ENCODE assay signal across 16 cellular contexts in the genomic region with DNA sequence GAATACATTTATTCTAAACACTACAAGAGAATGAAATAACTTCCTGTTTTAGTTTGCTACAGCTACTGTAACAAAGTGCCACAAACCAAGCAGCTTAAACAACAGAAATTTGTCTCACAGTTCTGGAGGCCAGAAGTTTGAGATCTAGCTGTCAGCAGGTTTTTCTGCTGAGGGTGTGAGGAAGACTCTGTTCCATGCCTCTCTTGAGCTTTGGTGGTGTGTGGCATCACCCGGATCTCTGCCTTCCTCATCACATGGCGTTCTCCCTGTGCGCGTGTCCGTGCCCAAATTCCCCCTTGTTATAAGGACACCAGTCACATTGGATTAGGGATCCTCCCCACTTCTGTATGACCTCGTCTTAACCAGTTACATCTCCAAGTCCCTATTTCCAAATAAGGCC.
"Had no signal": no experiment of that assay in that cellular context is flagged by ENCODE, and none has a peak within 500 bp of the region (broad histone marks: within the 10 kb centered on the region; RNA-seq: fewer than 3 reads in every experiment).

No MANE protein-coding gene starts in this region.

- DNase-seq: activated CD4-positive, alpha-beta memory T cell treated with anti-CD3 and anti-CD28 coated beads, Interleukin-2, amount 10 ng/mL, durations not matched to agents 7 days and 5 days; colonic mucosa; effector CD4-positive, alpha-beta T cell; kidney glomerular epithelial cell; lower lobe of right lung; stomach; T-cell; T1000; uterus had no signal

- H3K4me3 ChIP-seq: cardiac muscle cell, colonic mucosa, hepatocyte, lower lobe of right lung, mucosa of descending colon, skin epidermis, stomach, thoracic aorta, uterus had no signal

- H3K4me1 ChIP-seq: colonic mucosa, lower lobe of right lung, stomach, uterus had no signal

- ATAC-seq: mucosa of descending colon, T-cell had no signal

- H3K9me3 Mint-ChIP-seq: activated CD4-positive, alpha-beta memory T cell treated with anti-CD3 and anti-CD28 coated beads, Interleukin-2, amount 10 ng/mL, durations not matched to agents 7 days and 5 days; nephron; T-cell had no signal

- H3K36me3 Mint-ChIP-seq: T-cell had no signal

- H3K27ac Mint-ChIP-seq: activated CD4-positive, alpha-beta memory T cell treated with anti-CD3 and anti-CD28 coated beads, Interleukin-2, amount 10 ng/mL, durations not matched to agents 7 days and 5 days; nephron; T-cell had no signal

- H3K4me3 Mint-ChIP-seq: activated CD4-positive, alpha-beta memory T cell treated with anti-CD3 and anti-CD28 coated beads, Interleukin-2, amount 10 ng/mL, durations not matched to agents 7 days and 5 days; nephron; T-cell had no signal

- H3K9me3 ChIP-seq: colonic mucosa, lower lobe of right lung, mucosa of descending colon, stomach, thoracic aorta, uterus had no signal

- H3K27ac ChIP-seq: cardiac muscle cell, colonic mucosa, hepatocyte, lower lobe of right lung, skin epidermis, stomach, thoracic aorta, uterus, VCaP had no signal

- H3K27me3 ChIP-seq: cardiac muscle cell, colonic mucosa, uterus had no signal

- H3K4me1 Mint-ChIP-seq: activated CD4-positive, alpha-beta memory T cell treated with anti-CD3 and anti-CD28 coated beads, Interleukin-2, amount 10 ng/mL, durations not matched to agents 7 days and 5 days; T-cell had no signal

- H3K36me3 ChIP-seq: cardiac muscle cell, colonic mucosa, lower lobe of right lung, stomach, thoracic aorta, uterus had no signal
